In genomic region chr4:110622841-110623709, GRCh38 we compare ENCODE assay signal across 9 cellular contexts. TPM values are rescaled to one million over a fixed set of nuclear protein-coding genes. Genes with fewer than 3 reads are reported as not detected.
DNase-seq lines count a peak whose midpoint lies in the region.
"Had no signal": no experiment of that assay in that cellular context is flagged by ENCODE, and none has a peak within 500 bp of the region (broad histone marks: within the 10 kb centered on the region; RNA-seq: fewer than 3 reads in every experiment).

PITX2 (minus strand) TSS chr4:110623077; CDS start chr4:110622460, 617 bp downstream.

- no peak within 1 kb of the TSS for H3K14ac ChIP-seq in neuronal stem cell (ENCODE audit: low read length)

- peak within 1 kb of the TSS; percentile 62 for H3K4me3 Mint-ChIP-seq in activated CD4-positive, alpha-beta memory T cell treated with anti-CD3 and anti-CD28 coated beads for 36 hours

- no peak within 1 kb of the TSS for H2BK120ac ChIP-seq in neuronal stem cell (ENCODE audit: low read depth, low read length)

- no peak within 1 kb of the TSS for H4K91ac ChIP-seq in neuronal stem cell (ENCODE audit: low read depth, low read length, poor library complexity)

- POLR2A ChIA-PET in activated CD4-positive, alpha-beta memory T cell treated with anti-CD3 and anti-CD28 coated beads for 36 hours (lab: Charles Lee) = no interaction called here

- H3K27me3 Mint-ChIP-seq in activated CD4-positive, alpha-beta memory T cell treated with anti-CD3 and anti-CD28 coated beads for 36 hours = peaks cover 92% of the 10 kb centered on the region

- H3K79me1 ChIP-seq in neuronal stem cell (ENCODE audit: low read depth, low read length) = no peaks in the 10 kb centered on the region

- H3F3A ChIP-seq in GM23248 (ENCODE audit: insufficient read depth) = no peaks in the 10 kb centered on the region

- H3K27me3 ChIP-seq in GM23248 (replicated peaks; ENCODE audit: insufficient read depth) (no peaks in the 10 kb centered on the region), neuronal stem cell (ENCODE audit: control insufficient read depth in 3 of 3, insufficient read depth in 3 of 3, low read depth in 1 of 3, low read length in 3 of 3) (peaks cover 45 to 100% (median 97%) of the 10 kb centered on the region in 3 experiments)

- H3K23ac ChIP-seq in neuronal stem cell (ENCODE audit: low read depth, low read length, poor library complexity) = peak within 1 kb of the TSS; percentile 100

- DNase-seq in GM04503 (ENCODE audit: low read depth) (peak; percentile 82), GM23248 (peak; percentile 34), M059J (ENCODE audit: low read depth) (no peak), fibroblast of peridontal ligament (ENCODE audit: extremely low read depth) (peak; percentile 39), neuronal stem cell (ENCODE audit: low spot score) (peak; percentile 93), NCI-H2196 (lab: John Stamatoyannopoulos, UW; ENCODE audit: unreplicated experiment) (no peak), cortex of kidney (lab: John Stamatoyannopoulos, UW) (no peak)
- peak; percentile 79 for DNase-seq in activated CD4-positive, alpha-beta memory T cell treated with anti-CD3 and anti-CD28 coated beads for 36 hours

- H3K4me1 Mint-ChIP-seq in activated CD4-positive, alpha-beta memory T cell treated with anti-CD3 and anti-CD28 coated beads for 36 hours (ENCODE audit: low read depth) = peaks cover 22% of the 10 kb centered on the region

- no peaks in the 10 kb centered on the region for H3K9me2 ChIP-seq in GM23248 (ENCODE audit: insufficient read depth)

- peak within 1 kb of the TSS; percentile 74 for H3K18ac ChIP-seq in neuronal stem cell (ENCODE audit: low read length)

- no peak within 1 kb of the TSS for H3K9ac ChIP-seq in GM23248
- H3K9ac ChIP-seq in neuronal stem cell (ENCODE audit: low read depth, low read length, poor library complexity) = no peak within 1 kb of the TSS

- H4K20me1 ChIP-seq in GM23248 (ENCODE audit: insufficient read depth) = no peaks in the 10 kb centered on the region

- H2AFZ ChIP-seq in GM23248 (no peak within 1 kb of the TSS), neuronal stem cell (ENCODE audit: low read length) (peak within 1 kb of the TSS; percentile 98)

- H3K36me3 Mint-ChIP-seq in activated CD4-positive, alpha-beta memory T cell treated with anti-CD3 and anti-CD28 coated beads for 36 hours = peaks cover 10% of the 10 kb centered on the region

- no peaks in the 10 kb centered on the region for H3K36me3 ChIP-seq in GM23248 (ENCODE audit: low read depth)
- no peaks in the 10 kb centered on the region for H3K36me3 ChIP-seq in neuronal stem cell (replicated peaks in 1 of 2; ENCODE audit: control insufficient read depth in 2 of 2, insufficient read depth in 2 of 2, low read length in 2 of 2)

- in situ Hi-C loops in GM23248 (cut with MboI) = no loop called here

- H3K4me2 ChIP-seq in GM23248 (ENCODE audit: unreplicated experiment) (no peak within 1 kb of the TSS), neuronal stem cell (ENCODE audit: insufficient read depth, low read length, poor library complexity, severe bottlenecking) (peak within 1 kb of the TSS; percentile 97)

- no peak within 1 kb of the TSS for H3K27ac Mint-ChIP-seq in activated CD4-positive, alpha-beta memory T cell treated with anti-CD3 and anti-CD28 coated beads for 36 hours

- WGBS in GM23248 (ENCODE audit: low coverage in 1 of 2, low lambda C conversion rate in 2 of 2, missing lambda C conversion rate in 2 of 2), 2 experiments = 73 to 80% methylated on average over 37 to 55 of the region's 55 CpGs
- WGBS in neuronal stem cell (ENCODE audit: extremely low coverage in 2 of 2, insufficient read length in 2 of 2, insufficient replicate concordance in 1 of 2), 2 donors = no CpG with 5 or more reads among the region's 55 CpGs

- CTCF ChIA-PET in activated CD4-positive, alpha-beta memory T cell treated with anti-CD3 and anti-CD28 coated beads for 36 hours (lab: Charles Lee) = no interaction called here

- intact Hi-C loops in activated CD4-positive, alpha-beta memory T cell treated with anti-CD3 and anti-CD28 coated beads for 36 hours (cut with micrococcal nuclease) = no loop called here

- H2BK15ac ChIP-seq in neuronal stem cell (ENCODE audit: low read length) = no peak within 1 kb of the TSS

- H3K4me1 ChIP-seq in GM23248 (ENCODE audit: insufficient read depth) (no peaks in the 10 kb centered on the region), neuronal stem cell (ENCODE audit: control insufficient read depth in 2 of 2, insufficient read depth in 1 of 2, low read depth in 1 of 2, low read length in 2 of 2) (peaks cover 7 to 15% of the 10 kb centered on the region in 2 donors)

- peak within 1 kb of the TSS; percentile 31 for H2BK5ac ChIP-seq in neuronal stem cell (ENCODE audit: low read length)

- H4K8ac ChIP-seq in neuronal stem cell (ENCODE audit: low read depth, low read length) = no peak within 1 kb of the TSS

- H3K27ac ChIP-seq in GM23248 = no peak within 1 kb of the TSS
- no peak within 1 kb of the TSS for H3K27ac ChIP-seq in neuronal stem cell (replicated peaks; ENCODE audit: low read length)
- H3K27ac ChIP-seq: VCaP had no signal

- H3K9me3 Mint-ChIP-seq in activated CD4-positive, alpha-beta memory T cell treated with anti-CD3 and anti-CD28 coated beads for 36 hours = no peaks in the 10 kb centered on the region

- no peaks in the 10 kb centered on the region for H3K79me2 ChIP-seq in GM23248 (ENCODE audit: insufficient read depth)

- no peaks in the 10 kb centered on the region for H3K9me3 ChIP-seq in GM23248 (ENCODE audit: low read depth)
- peaks cover 0 to 2% of the 10 kb centered on the region in 2 donors for H3K9me3 ChIP-seq in neuronal stem cell (replicated peaks in 1 of 2; ENCODE audit: control insufficient read depth in 2 of 2, insufficient read depth in 1 of 2, low read depth in 1 of 2, low read length in 2 of 2)

- no peak within 1 kb of the TSS for H3K4ac ChIP-seq in neuronal stem cell (ENCODE audit: low read length)

- H2BK12ac ChIP-seq in neuronal stem cell (ENCODE audit: low read length) = no peak within 1 kb of the TSS

- no peak within 1 kb of the TSS for H2AK5ac ChIP-seq in neuronal stem cell (ENCODE audit: low read depth, low read length)

- H3K4me3 ChIP-seq in GM23248 = no peak within 1 kb of the TSS
- H3K4me3 ChIP-seq in neuronal stem cell (ENCODE audit: low read length in 2 of 2) = peak within 1 kb of the TSS; percentile 51 to 80

RNA-seq across cellular contexts. Expression of gene PITX2, which starts in this region (rescaled TPM):
- total RNA-seq in GM23248 (2014; rRNA removed; shearing (Covaris generic)) = 4.3 and 5.8 TPM in 2 replicates
- polyA plus RNA-seq in GM23248 (2016; fragmentation: Nextera tagmentation; extraction: Ambion mirVana) = 5.6 and 5.8 TPM in 2 replicates
- 7.8 and 15.1 TPM in 2 replicates for total RNA-seq in M059J (2014; rRNA removed; shearing (Covaris generic))
- not detected for total RNA-seq in activated CD4-positive, alpha-beta memory T cell treated with anti-CD3 and anti-CD28 coated beads for 36 hours
- polyA plus RNA-seq in neuronal stem cell (2013, experiment 1 of 2) = not detected
- 0.04 TPM for polyA plus RNA-seq in neuronal stem cell (2013, experiment 2 of 2)

Comparison
In these comparisons a context has a peak if more than half of its experiments do, and no peak if none do; other contexts are left out.
1. Peak in DNase-seq in activated CD4-positive, alpha-beta memory T cell treated with anti-CD3 and anti-CD28 coated beads for 36 hours; RNA of the gene not detected or under 1 TPM.
2. DNase-seq: peak in GM04503 (single experiment), GM23248 (single experiment), fibroblast of peridontal ligament (single experiment) and neuronal stem cell (single experiment); none in M059J (single experiment), NCI-H2196 (single experiment) and cortex of kidney (single experiment).